ENCODE assay signal across 26 cellular contexts in the genomic region with DNA sequence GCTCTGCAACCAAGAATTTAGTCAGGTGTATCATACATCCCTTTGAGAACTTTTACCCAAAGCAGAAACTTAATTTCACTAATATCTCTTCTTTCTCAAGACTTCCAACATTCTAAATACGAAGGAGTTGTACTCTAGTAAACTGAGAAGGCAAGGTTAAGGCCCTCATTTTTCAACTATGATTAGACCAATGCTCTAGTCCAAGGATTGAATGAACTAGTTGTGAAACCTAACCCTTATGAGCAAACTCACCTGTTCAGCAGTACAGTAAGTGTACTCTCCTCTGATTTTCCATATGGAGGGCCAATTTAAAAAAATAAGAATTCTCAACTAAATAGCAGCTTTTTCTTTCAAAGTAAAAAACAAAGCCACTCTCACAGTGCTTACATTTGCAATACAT.
"Had no signal": no experiment of that assay in that cellular context is flagged by ENCODE, and none has a peak within 500 bp of the region (broad histone marks: within the 10 kb centered on the region; RNA-seq: fewer than 3 reads in every experiment).

No MANE protein-coding gene starts in this region.

- H3K4me1 ChIP-seq: stomach, suprapubic skin, testis, transverse colon, upper lobe of left lung, upper lobe of right lung, uterus, vagina had no signal

- FAIRE-seq: urothelium cell line had no signal

- H3K9me3 ChIP-seq: stomach, suprapubic skin, testis, thoracic aorta, thyroid gland, tibial artery, tibial nerve, transverse colon, upper lobe of left lung, upper lobe of right lung, uterus, vagina had no signal

- H3K36me3 ChIP-seq: stomach, suprapubic skin, thoracic aorta, thyroid gland, tibial artery, tibial nerve, transverse colon, upper lobe of left lung, upper lobe of right lung, uterus, vagina had no signal

- ATAC-seq: stimulated activated effector memory CD8-positive, alpha-beta T cell treated with anti-CD3 and anti-CD28 coated beads, Interleukin-12 subunit alpha, Interleukin-12 subunit beta, amount 100 ng/mL, for 72 hours; stimulated activated memory B cell treated with anti-CD40 and anti-IgM and Interleukin-4, amounts not matched to agents 10 μg/mL and 1 μg/mL and 100 μg/mL, for 72 hours; stimulated activated naive B cell treated with anti-CD40 and anti-IgM and Interleukin-4, amounts not matched to agents 10 μg/mL and 1 μg/mL and 100 μg/mL, for 72 hours; stimulated activated naive CD8-positive, alpha-beta T cell treated with anti-CD3 and anti-CD28 coated beads, Interleukin-15, amount 100 ng/mL, for 72 hours; stimulated activated naive CD8-positive, alpha-beta T cell treated with anti-CD3 and anti-CD28 coated beads, Interleukin-15, Interleukin-2, amounts not matched to agents 100 U/mL and 50 U/mL, for 24 hours; upper lobe of right lung had no signal

- DNase-seq: stimulated activated CD4-positive, alpha-beta T cell treated with anti-CD3 and anti-CD28 coated beads, Interleukin-2, amount 100 ng/mL, for 48 hours; stimulated activated CD4-positive, alpha-beta T cell treated with anti-CD3 and anti-CD28 coated beads, Interleukin-4, amount 100 ng/mL, for 1 hour; stimulated activated CD4-positive, alpha-beta T cell treated with anti-CD3 and anti-CD28 coated beads, Interleukin-4, amount 100 ng/mL, for 24 hours; stimulated activated CD4-positive, alpha-beta T cell treated with anti-CD3 and anti-CD28 coated beads, Interleukin-4, amount 100 ng/mL, for 4 hours; stimulated activated CD8-positive, alpha-beta memory T cell treated with anti-CD3 and anti-CD28 coated beads, Interleukin-4, amount 100 ng/mL, for 48 hours; stimulated activated naive B cell treated with anti-CD40 and anti-IgM and Interleukin-4, amounts not matched to agents 10 μg/mL and 1 μg/mL and 100 μg/mL, for 72 hours; stimulated activated naive CD4-positive, alpha-beta T cell; stimulated activated naive CD4-positive, alpha-beta T cell treated with Interleukin-2 at 50 U/mL for 16 hours; stimulated activated naive CD8-positive, alpha-beta T cell treated with anti-CD3 and anti-CD28 coated beads, Interleukin-15, amount 100 ng/mL, for 72 hours; stimulated activated naive CD8-positive, alpha-beta T cell treated with anti-CD3 and anti-CD28 coated beads, Interleukin-15, Interleukin-2, amounts not matched to agents 100 U/mL and 50 U/mL, for 24 hours; stomach; substantia nigra; testis; thyroid gland; tibial artery; transverse colon; upper lobe of left lung; upper lobe of right lung; uterus had no signal

- H3K27me3 ChIP-seq: stomach, suprapubic skin, testis, thyroid gland, tibial artery, tibial nerve, transverse colon, upper lobe of left lung, upper lobe of right lung, uterus, vagina had no signal

- H3K27ac ChIP-seq: stomach, suprapubic skin, testis, thoracic aorta, thyroid gland, tibial artery, tibial nerve, transverse colon, upper lobe of left lung, upper lobe of right lung, uterus, vagina had no signal

- H3K4me3 ChIP-seq: stomach, suprapubic skin, testis, thoracic aorta, thyroid gland, tibial artery, tibial nerve, transverse colon, upper lobe of left lung, upper lobe of right lung, uterus, vagina had no signal
